11 cellular contexts compared by ENCODE assay signal in the genomic region with DNA sequence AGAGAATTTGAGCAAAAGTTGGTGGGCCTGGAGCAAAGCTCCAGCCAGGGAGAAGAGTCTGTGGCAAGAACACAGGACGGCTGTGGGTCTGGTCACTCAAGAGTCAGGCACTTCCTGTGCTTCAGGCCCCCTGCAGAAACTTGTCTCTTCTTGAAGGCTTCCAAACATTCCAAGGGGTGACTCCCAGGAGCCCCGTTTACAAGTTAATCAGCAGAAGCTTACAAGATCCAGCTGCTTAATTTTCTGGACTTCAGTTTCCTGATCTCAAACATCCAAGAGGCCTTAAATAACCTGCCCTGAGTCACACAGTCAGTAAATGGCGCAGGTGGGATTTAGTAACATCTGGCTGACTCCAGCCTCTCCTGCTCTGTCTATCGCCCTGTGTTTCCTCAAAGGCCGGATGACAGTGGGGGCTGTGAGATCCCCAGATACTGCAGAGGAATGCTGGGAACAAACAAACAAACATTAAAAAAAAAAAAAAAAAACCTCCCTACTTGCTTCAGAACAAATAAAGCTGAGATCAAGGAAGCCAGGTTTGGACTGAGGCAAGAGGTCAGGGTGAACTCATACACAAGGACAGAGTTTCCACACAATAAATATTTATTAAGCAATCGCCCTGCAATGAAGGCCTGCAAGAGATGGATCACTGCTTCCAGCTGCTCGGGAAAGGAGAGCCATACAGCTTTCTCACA.
DNase-seq lines count a peak whose midpoint lies in the region; ATAC-seq and TF ChIP-seq lines count a peak whose summit lies in the region.
"Had no signal": no experiment of that assay in that cellular context is flagged by ENCODE, and none has a peak within 500 bp of the region (broad histone marks: within the 10 kb centered on the region; RNA-seq: fewer than 3 reads in every experiment).

No MANE protein-coding gene starts in this region.

- H3K9me3 ChIP-seq in AG04450 (ENCODE audit: control insufficient read depth, insufficient read depth, low read length): no peaks in the 10 kb centered on the region
- H3K9me3 ChIP-seq: BLaER1, esophagus squamous epithelium had no signal

- ATAC-seq in esophagus mucosa (no peak), GM21390 (IDR thresholded peaks at IDR 0.05; ENCODE audit: unreplicated experiment) (no peak)

- H3K4me3 ChIP-seq in AG04450 (ENCODE audit: low read depth, low read length) (no peak overlapping the region), NB4 (ENCODE audit: low read depth, low read length) (no peak overlapping the region), fibroblast of the aortic adventitia (ENCODE audit: low read depth, low read length) (no peak overlapping the region)
- H3K4me3 ChIP-seq: BLaER1, esophagus squamous epithelium had no signal

- no peaks in the 10 kb centered on the region for H3K27me3 ChIP-seq in AG04450 (ENCODE audit: control insufficient read depth, insufficient read depth, low read length)
- H3K27me3 ChIP-seq: BLaER1, esophagus squamous epithelium had no signal

- DNase-seq in AG04450 (ENCODE audit: low read depth, low spot score): peak; percentile 88
- DNase-seq in NB4 (ENCODE audit: low read depth): peak; percentile 49
- DNase-seq in fibroblast of the aortic adventitia (ENCODE audit: low read depth): peak; percentile 89
- DNase-seq in glutamatergic neuron: no peak
- DNase-seq in amygdala (lab: John Stamatoyannopoulos, UW): no peak
- DNase-seq: esophagus squamous epithelium, NCI-H1105 treated with DMSO at 0.1 percent for 48 hours had no signal

- CTCF ChIA-PET in AG04450 (lab: Charles Lee): interaction anchor here (0.6 to 2.4 kb wide), 4 partner anchors 27 to 82 kb away, joined by 4 to 11 read pairs (median 4); no protein-coding TSS in a partner anchor

- H3K27ac Mint-ChIP-seq in nephron (peak overlapping the region; percentile 84 to 90 (median 88)), glutamatergic neuron (ENCODE audit: unreplicated experiment) (no peak overlapping the region)

- no peaks in the 10 kb centered on the region for H3K36me3 Mint-ChIP-seq in nephron (ENCODE audit: low read depth)
- no peaks in the 10 kb centered on the region for H3K36me3 Mint-ChIP-seq in glutamatergic neuron (ENCODE audit: unreplicated experiment)

- H3K9me3 Mint-ChIP-seq in nephron: no peaks in the 10 kb centered on the region
- H3K9me3 Mint-ChIP-seq in glutamatergic neuron (ENCODE audit: unreplicated experiment): no peaks in the 10 kb centered on the region

- H3K27me3 Mint-ChIP-seq in nephron (ENCODE audit: low read depth) (no peaks in the 10 kb centered on the region), glutamatergic neuron (ENCODE audit: unreplicated experiment) (no peaks in the 10 kb centered on the region)

- POLR2A ChIA-PET in AG04450 (lab: Yijun Ruan, JAX): interaction anchor here (0.6 to 1.8 kb wide), 19 partner anchors 8 to 1893 kb away, joined by 3 to 23 read pairs (median 4); no protein-coding TSS in a partner anchor

- H3K27ac ChIP-seq in AG04450 (ENCODE audit: low read depth, low read length): peak overlapping the region; percentile 97
- H3K27ac ChIP-seq: BLaER1 had no signal

- peak overlapping the region; percentile 8 to 25 (median 14) for H3K4me3 Mint-ChIP-seq in nephron
- H3K4me3 Mint-ChIP-seq in glutamatergic neuron (ENCODE audit: unreplicated experiment): no peak overlapping the region

- TF ChIP-seq POLR2A in NB4 (IDR thresholded peaks at IDR 0.05; ENCODE audit: extremely low read depth, insufficient read length): no peak

- H3K4me1 Mint-ChIP-seq in nephron (peaks cover 66% of the 10 kb centered on the region), glutamatergic neuron (ENCODE audit: low read depth, unreplicated experiment) (peaks cover 8% of the 10 kb centered on the region)

- TF ChIP-seq CTCF in AG04450 (IDR thresholded peaks at IDR 0.05; ENCODE audit: low read depth, low read length) (no peak), NB4 (IDR thresholded peaks at IDR 0.05; ENCODE audit: low read depth, low read length) (no peak), fibroblast of the aortic adventitia (IDR thresholded peaks at IDR 0.05; ENCODE audit: insufficient read depth, low read length) (no peak), nephron (IDR thresholded peaks at IDR 0.05; ENCODE audit: unreplicated experiment in 3 of 3) (no peak), glutamatergic neuron (IDR thresholded peaks at IDR 0.05; ENCODE audit: partially characterized antibody, unreplicated experiment) (no peak)

Comparison
In these comparisons a context has a peak if more than half of its experiments do, and no peak if none do; other contexts are left out.
1. DNase-seq: peak in AG04450 (single experiment), NB4 (single experiment) and fibroblast of the aortic adventitia (single experiment); none in glutamatergic neuron (single experiment) and amygdala (0 of 56).